1 cellular context compared by ENCODE assay signal in genomic region chr14:105045710-105046326, GRCh38.
A peak's percentile ranks its signal among the peaks of the same experiment; 100 is the strongest.
TF ChIP-seq lines count a peak whose summit lies in the region.

No MANE protein-coding gene starts in this region.

TF ChIP-seq in HEK293, 187 proteins besides CTCF, POLR2A, EP300 and RAD21 (continued from another document and continues in another):
- TF ChIP-seq ZBTB11 (tag by site-specific recombination; conservative IDR thresholded peaks at IDR 0.05; ENCODE audit: low read depth), result no peak; the same call in 1 of the 2 replicates
- TF ChIP-seq, protein P1, sequence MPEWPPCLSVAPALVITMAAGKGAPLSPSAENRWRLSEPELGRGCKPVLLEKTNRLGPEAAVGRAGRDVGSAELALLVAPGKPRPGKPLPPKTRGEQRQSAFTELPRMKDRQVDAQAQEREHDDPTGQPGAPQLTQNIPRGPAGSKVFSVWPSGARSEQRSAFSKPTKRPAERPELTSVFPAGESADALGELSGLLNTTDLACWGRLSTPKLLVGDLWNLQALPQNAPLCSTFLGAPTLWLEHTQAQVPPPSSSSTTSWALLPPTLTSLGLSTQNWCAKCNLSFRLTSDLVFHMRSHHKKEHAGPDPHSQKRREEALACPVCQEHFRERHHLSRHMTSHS (tag by site-specific recombination; IDR thresholded peaks at IDR 0.05), result no peak
- no peak for TF ChIP-seq ZNF585B (tag by site-specific recombination; IDR thresholded peaks at IDR 0.05)
- no peak for TF ChIP-seq ZIC2 (tag by site-specific recombination; IDR thresholded peaks at IDR 0.05)
- TF ChIP-seq ZNF510 (tag by site-specific recombination; IDR thresholded peaks at IDR 0.05; ENCODE audit: insufficient replicate concordance), result no peak
- TF ChIP-seq ZNF341 (tag by site-specific recombination; IDR thresholded peaks at IDR 0.05; ENCODE audit: low read depth), result no peak
- TF ChIP-seq ZSCAN30 (tag by site-specific recombination; IDR thresholded peaks at IDR 0.05), result peak; percentile 99
- no peak for TF ChIP-seq ZNF560 (tag by site-specific recombination; IDR thresholded peaks at IDR 0.05; ENCODE audit: borderline replicate concordance)
- TF ChIP-seq BCL11B (tag by site-specific recombination; IDR thresholded peaks at IDR 0.05; ENCODE audit: low read depth), result no peak
- TF ChIP-seq ZSCAN5A (tag by site-specific recombination; IDR thresholded peaks at IDR 0.05), result no peak
- TF ChIP-seq, protein P2, sequence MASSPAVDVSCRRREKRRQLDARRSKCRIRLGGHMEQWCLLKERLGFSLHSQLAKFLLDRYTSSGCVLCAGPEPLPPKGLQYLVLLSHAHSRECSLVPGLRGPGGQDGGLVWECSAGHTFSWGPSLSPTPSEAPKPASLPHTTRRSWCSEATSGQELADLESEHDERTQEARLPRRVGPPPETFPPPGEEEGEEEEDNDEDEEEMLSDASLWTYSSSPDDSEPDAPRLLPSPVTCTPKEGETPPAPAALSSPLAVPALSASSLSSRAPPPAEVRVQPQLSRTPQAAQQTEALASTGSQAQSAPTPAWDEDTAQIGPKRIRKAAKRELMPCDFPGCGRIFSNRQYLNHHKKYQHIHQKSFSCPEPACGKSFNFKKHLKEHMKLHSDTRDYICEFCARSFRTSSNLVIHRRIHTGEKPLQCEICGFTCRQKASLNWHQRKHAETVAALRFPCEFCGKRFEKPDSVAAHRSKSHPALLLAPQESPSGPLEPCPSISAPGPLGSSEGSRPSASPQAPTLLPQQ (tag by site-specific recombination; IDR thresholded peaks at IDR 0.05), result peak; percentile 65
- no peak for TF ChIP-seq ZNF10 (tag by site-specific recombination; IDR thresholded peaks at IDR 0.05)
- no peak for TF ChIP-seq ZNF274 (IDR thresholded peaks at IDR 0.05; ENCODE audit: low read length)
- TF ChIP-seq ZNF274 (tag by site-specific recombination; IDR thresholded peaks at IDR 0.05; ENCODE audit: borderline replicate concordance), result no peak
- no peak for TF ChIP-seq ZNF623 (tag by site-specific recombination; IDR thresholded peaks at IDR 0.05)
- TF ChIP-seq ZNF221 (tag by site-specific recombination; IDR thresholded peaks at IDR 0.05; ENCODE audit: borderline replicate concordance), result no peak
- TF ChIP-seq TCF7L2 (IDR thresholded peaks at IDR 0.05; ENCODE audit: borderline replicate concordance, low read depth, low read length), result no peak
- peak; percentile 54 for TF ChIP-seq ZNF600 (tag by site-specific recombination; IDR thresholded peaks at IDR 0.05)
- no peak for TF ChIP-seq ZNF174 (tag by site-specific recombination; IDR thresholded peaks at IDR 0.05)
- TF ChIP-seq HOXD13 (CRISPR knock-in tag; IDR thresholded peaks at IDR 0.05; ENCODE audit: borderline replicate concordance), result no peak
- TF ChIP-seq ZNF140 (tag by site-specific recombination; IDR thresholded peaks at IDR 0.05), result no peak
- no peak for TF ChIP-seq SP2 (tag by site-specific recombination; IDR thresholded peaks at IDR 0.05)
- TF ChIP-seq ELK4 (IDR thresholded peaks at IDR 0.05; ENCODE audit: borderline replicate concordance, low read depth, low read length), result no peak
- no peak for TF ChIP-seq ZNF184 (tag by site-specific recombination; IDR thresholded peaks at IDR 0.05)
- TF ChIP-seq ZNF639 (tag by site-specific recombination; IDR thresholded peaks at IDR 0.05), result no peak
- no peak for TF ChIP-seq ZNF121 (tag by site-specific recombination; IDR thresholded peaks at IDR 0.05)
- no peak for TF ChIP-seq ZFP41 (tag by site-specific recombination; IDR thresholded peaks at IDR 0.05; ENCODE audit: borderline replicate concordance)
- TF ChIP-seq KLF8 (tag by site-specific recombination; IDR thresholded peaks at IDR 0.05), result peak; percentile 80
- TF ChIP-seq KLF16 (tag by site-specific recombination; IDR thresholded peaks at IDR 0.05), result no peak
- TF ChIP-seq SP3 (tag by site-specific recombination; IDR thresholded peaks at IDR 0.05), result no peak
- no peak for TF ChIP-seq HOXA7 (CRISPR knock-in tag; IDR thresholded peaks at IDR 0.05; ENCODE audit: borderline replicate concordance)
- TF ChIP-seq ZNF610 (tag by site-specific recombination; IDR thresholded peaks at IDR 0.05; ENCODE audit: borderline replicate concordance), result no peak
- TF ChIP-seq ZFP69B (tag by site-specific recombination; IDR thresholded peaks at IDR 0.05), result peak; percentile 75; the same call in 1 of the 2 replicates
- TF ChIP-seq ZNF530 (tag by site-specific recombination; IDR thresholded peaks at IDR 0.05; ENCODE audit: low read depth), result no peak
- TF ChIP-seq ZNF660 (tag by site-specific recombination; IDR thresholded peaks at IDR 0.05), result peak; percentile 97
- TF ChIP-seq ZNF843 (tag by site-specific recombination; IDR thresholded peaks at IDR 0.05), result no peak
- TF ChIP-seq ZNF518A (tag by site-specific recombination; conservative IDR thresholded peaks at IDR 0.05; ENCODE audit: low read depth), result no peak
- no peak for TF ChIP-seq ZNF555 (tag by site-specific recombination; conservative IDR thresholded peaks at IDR 0.05)
- no peak for TF ChIP-seq REPIN1 (tag by site-specific recombination; IDR thresholded peaks at IDR 0.05; ENCODE audit: low read depth)
- TF ChIP-seq ZNF354C (tag by site-specific recombination; IDR thresholded peaks at IDR 0.05; ENCODE audit: borderline replicate concordance, low read depth), result no peak
- TF ChIP-seq ZNF548 (tag by site-specific recombination; IDR thresholded peaks at IDR 0.05), result no peak
- 0 out of 2 replicates have a peak, but pooled peaks have one; percentile 55 for TF ChIP-seq ZSCAN18 (tag by site-specific recombination; IDR thresholded peaks at IDR 0.05)
- peak; percentile 23; the same call in 1 of the 2 replicates for TF ChIP-seq WT1 (tag by site-specific recombination; IDR thresholded peaks at IDR 0.05)
- TF ChIP-seq, protein P3, sequence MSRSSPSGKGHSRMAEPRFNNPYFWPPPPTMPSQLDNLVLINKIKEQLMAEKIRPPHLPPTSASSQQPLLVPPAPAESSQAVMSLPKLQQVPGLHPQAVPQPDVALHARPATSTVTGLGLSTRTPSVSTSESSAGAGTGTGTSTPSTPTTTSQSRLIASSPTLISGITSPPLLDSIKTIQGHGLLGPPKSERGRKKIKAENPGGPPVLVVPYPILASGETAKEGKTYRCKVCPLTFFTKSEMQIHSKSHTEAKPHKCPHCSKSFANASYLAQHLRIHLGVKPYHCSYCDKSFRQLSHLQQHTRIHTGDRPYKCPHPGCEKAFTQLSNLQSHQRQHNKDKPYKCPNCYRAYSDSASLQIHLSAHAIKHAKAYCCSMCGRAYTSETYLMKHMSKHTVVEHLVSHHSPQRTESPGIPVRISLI (tag by site-specific recombination; IDR thresholded peaks at IDR 0.05), result no peak
- no peak for TF ChIP-seq ZNF114 (tag by site-specific recombination; IDR thresholded peaks at IDR 0.05)
- TF ChIP-seq, protein P4, sequence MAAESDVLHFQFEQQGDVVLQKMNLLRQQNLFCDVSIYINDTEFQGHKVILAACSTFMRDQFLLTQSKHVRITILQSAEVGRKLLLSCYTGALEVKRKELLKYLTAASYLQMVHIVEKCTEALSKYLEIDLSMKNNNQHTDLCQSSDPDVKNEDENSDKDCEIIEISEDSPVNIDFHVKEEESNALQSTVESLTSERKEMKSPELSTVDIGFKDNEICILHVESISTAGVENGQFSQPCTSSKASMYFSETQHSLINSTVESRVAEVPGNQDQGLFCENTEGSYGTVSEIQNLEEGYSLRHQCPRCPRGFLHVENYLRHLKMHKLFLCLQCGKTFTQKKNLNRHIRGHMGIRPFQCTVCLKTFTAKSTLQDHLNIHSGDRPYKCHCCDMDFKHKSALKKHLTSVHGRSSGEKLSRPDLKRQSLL (tag by site-specific recombination; IDR thresholded peaks at IDR 0.05), result no peak; the same call in 1 of the 2 replicates
- no peak for TF ChIP-seq ZNF2 (tag by site-specific recombination; IDR thresholded peaks at IDR 0.05)
- TF ChIP-seq SP7 (tag by site-specific recombination; IDR thresholded peaks at IDR 0.05), result peak; percentile 74
